Comparison of ENCODE assay signal across 15 cellular contexts in the genomic region with DNA sequence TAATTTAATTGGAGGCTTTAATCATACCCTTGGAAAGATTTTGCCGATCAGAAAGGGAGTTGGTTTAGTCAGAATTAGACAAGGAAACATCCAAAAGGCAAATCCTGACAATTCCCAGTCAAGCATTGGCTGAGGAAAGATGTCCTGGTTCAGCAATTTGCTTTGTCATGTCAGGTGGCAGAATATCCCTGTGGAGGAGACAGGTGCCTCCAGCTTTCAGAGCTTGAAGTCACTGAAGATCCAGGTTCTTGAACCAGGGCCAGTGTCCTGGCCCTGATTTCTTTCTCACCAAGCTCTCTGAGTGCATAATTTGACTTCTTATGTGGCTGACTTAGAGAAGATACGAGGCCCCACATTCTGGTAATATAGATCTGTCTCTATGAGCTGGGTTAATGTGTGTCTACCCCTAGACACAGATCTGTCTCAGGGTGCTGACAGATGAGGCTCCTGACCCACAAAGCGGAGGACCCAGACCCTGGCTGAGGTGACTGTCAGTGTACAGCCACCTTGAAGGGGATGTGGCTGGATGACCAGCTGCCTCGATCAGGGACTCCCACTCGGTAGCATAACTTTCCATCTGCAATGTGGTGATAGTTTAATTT.
"Had no signal": no experiment of that assay in that cellular context is flagged by ENCODE, and none has a peak within 500 bp of the region (broad histone marks: within the 10 kb centered on the region; RNA-seq: fewer than 3 reads in every experiment).

No MANE protein-coding gene starts in this region.

- H3K36me3 ChIP-seq: ascending aorta, cardiac muscle cell, colonic mucosa, left ventricle myocardium inferior, sigmoid colon had no signal

- H3K27me3 ChIP-seq: ascending aorta, cardiac muscle cell, colonic mucosa, foreskin keratinocyte, sigmoid colon, testis had no signal

- H3K27ac ChIP-seq: ascending aorta, cardiac muscle cell, colonic mucosa, foreskin keratinocyte, left ventricle myocardium inferior, sigmoid colon, testis had no signal

- H3K9me3 Mint-ChIP-seq: activated CD4-positive, alpha-beta memory T cell treated with anti-CD3 and anti-CD28 coated beads for 36 hours; activated naive CD8-positive, alpha-beta T cell treated with anti-CD3 and anti-CD28 coated beads, Interleukin-2, amount 10 ng/mL, durations not matched to agents 7 days and 5 days; activated T-helper 2 cell treated with anti-CD3 and anti-CD28 coated beads, Interferon-gamma antibody, Interleukin-2, Interleukin-4, amounts not matched to agents 10 μg/mL and 5 μg/mL and 100 μg/mL, durations not matched to agents 14 hours and 24 hours and 36 hours; memory B cell; nephron progenitor cell; stimulated activated naive CD8-positive, alpha-beta T cell treated with anti-CD3 and anti-CD28 coated beads, Interleukin-15, amount 100 ng/mL, for 72 hours; T-helper 2 cell treated with Interferon-gamma antibody and Interleukin-4, amounts not matched to agents 5 μg/mL and 100 μg/mL, for 36 hours had no signal

- H3K27ac Mint-ChIP-seq: nephron progenitor cell; stimulated activated naive CD8-positive, alpha-beta T cell treated with anti-CD3 and anti-CD28 coated beads, Interleukin-15, amount 100 ng/mL, for 72 hours; T-helper 2 cell treated with Interferon-gamma antibody and Interleukin-4, amounts not matched to agents 5 μg/mL and 100 μg/mL, for 36 hours had no signal

- H3K27me3 Mint-ChIP-seq: activated naive CD8-positive, alpha-beta T cell treated with anti-CD3 and anti-CD28 coated beads, Interleukin-2, amount 10 ng/mL, durations not matched to agents 7 days and 5 days; memory B cell had no signal

- H3K9me3 ChIP-seq: ascending aorta, colonic mucosa, left ventricle myocardium inferior, sigmoid colon, testis had no signal

- H3K4me3 ChIP-seq: ascending aorta, cardiac muscle cell, colonic mucosa, left ventricle myocardium inferior, sigmoid colon, testis had no signal

- H3K36me3 Mint-ChIP-seq: activated CD4-positive, alpha-beta memory T cell treated with anti-CD3 and anti-CD28 coated beads for 36 hours; activated naive CD8-positive, alpha-beta T cell treated with anti-CD3 and anti-CD28 coated beads, Interleukin-2, amount 10 ng/mL, durations not matched to agents 7 days and 5 days had no signal

- H3K4me1 ChIP-seq: ascending aorta, colonic mucosa, foreskin keratinocyte, left ventricle myocardium inferior, sigmoid colon, testis had no signal

- H3K4me3 Mint-ChIP-seq: activated CD4-positive, alpha-beta memory T cell treated with anti-CD3 and anti-CD28 coated beads for 36 hours; activated naive CD8-positive, alpha-beta T cell treated with anti-CD3 and anti-CD28 coated beads, Interleukin-2, amount 10 ng/mL, durations not matched to agents 7 days and 5 days; memory B cell; nephron progenitor cell; T-helper 2 cell treated with Interferon-gamma antibody and Interleukin-4, amounts not matched to agents 5 μg/mL and 100 μg/mL, for 36 hours had no signal

- DNase-seq: activated CD4-positive, alpha-beta memory T cell treated with anti-CD3 and anti-CD28 coated beads for 36 hours; activated CD4-positive, CD25-positive, alpha-beta regulatory T cell treated with anti-CD3 and anti-CD28 coated beads, Interleukin-2, amount 50 U/mL, for 72 hours; activated naive CD8-positive, alpha-beta T cell treated with anti-CD3 and anti-CD28 coated beads, Interleukin-2, amount 10 ng/mL, durations not matched to agents 7 days and 5 days; colonic mucosa; left ventricle myocardium inferior; sigmoid colon had no signal
